In genomic region chr6:2959909-2960719, GRCh38 we compare ENCODE assay signal across 10 cellular contexts. TPM values are rescaled to one million over a fixed set of nuclear protein-coding genes. Genes with fewer than 3 reads are reported as not detected.
DNase-seq lines count a peak whose midpoint lies in the region; ATAC-seq and TF ChIP-seq lines count a peak whose summit lies in the region.
"Had no signal": no experiment of that assay in that cellular context is flagged by ENCODE, and none has a peak within 500 bp of the region (broad histone marks: within the 10 kb centered on the region; RNA-seq: fewer than 3 reads in every experiment).

No MANE protein-coding gene starts in this region.

- H3K36me3 ChIP-seq in SJSA1, result peaks cover 42% of the 10 kb centered on the region
- peaks cover 0 to 11% of the 10 kb centered on the region in 2 donors for H3K36me3 ChIP-seq in psoas muscle (ENCODE audit: insufficient read depth in 1 of 2, low read depth in 1 of 2)

- H3K9me3 Mint-ChIP-seq in activated naive CD8-positive, alpha-beta T cell treated with anti-CD3 and anti-CD28 coated beads, Interleukin-2, amount 50 U/mL, for 24 hours, result no peaks in the 10 kb centered on the region
- H3K9me3 Mint-ChIP-seq: nephron had no signal

- TF ChIP-seq CTCF in fibroblast of mammary gland (conservative IDR thresholded peaks at IDR 0.05; ENCODE audit: control insufficient read depth, insufficient read depth, low read depth, low read length) (no peak), psoas muscle (IDR thresholded peaks at IDR 0.05) (no peak)

- no peak overlapping the region for H3K27ac Mint-ChIP-seq in activated naive CD8-positive, alpha-beta T cell treated with anti-CD3 and anti-CD28 coated beads, Interleukin-2, amount 50 U/mL, for 24 hours
- H3K27ac Mint-ChIP-seq: nephron had no signal

- peaks cover 13% of the 10 kb centered on the region for H3K4me1 Mint-ChIP-seq in activated naive CD8-positive, alpha-beta T cell treated with anti-CD3 and anti-CD28 coated beads, Interleukin-2, amount 50 U/mL, for 24 hours

- H3K27ac ChIP-seq in SJSA1 (peak overlapping the region; percentile 20), psoas muscle (no peak overlapping the region)

- H3K9me3 ChIP-seq in SJSA1 (replicated peaks) (no peaks in the 10 kb centered on the region), psoas muscle (no peaks in the 10 kb centered on the region)

- H3K4me1 ChIP-seq in SJSA1 (replicated peaks) (peaks cover 40% of the 10 kb centered on the region), psoas muscle (peaks cover 52% of the 10 kb centered on the region)

- H3K27me3 ChIP-seq in SJSA1 (replicated peaks) (no peaks in the 10 kb centered on the region), psoas muscle (ENCODE audit: insufficient read depth in 3 of 3, low read length in 2 of 3) (no peaks in the 10 kb centered on the region)

- H3K27me3 Mint-ChIP-seq in activated naive CD8-positive, alpha-beta T cell treated with anti-CD3 and anti-CD28 coated beads, Interleukin-2, amount 50 U/mL, for 24 hours, result no peaks in the 10 kb centered on the region

- intact Hi-C loops in psoas muscle (cut with DNase I), result no loop called here

- 76 to 86% (median 80%) methylated on average over 12 of the region's 12 CpGs for WGBS in psoas muscle, 3 donors

- no peak overlapping the region for H3K4me3 Mint-ChIP-seq in activated naive CD8-positive, alpha-beta T cell treated with anti-CD3 and anti-CD28 coated beads, Interleukin-2, amount 50 U/mL, for 24 hours
- H3K4me3 Mint-ChIP-seq: nephron had no signal

- peak; percentile 20 to 36 (median 26) for ATAC-seq in psoas muscle
- no peak for ATAC-seq in HG03442 (IDR thresholded peaks at IDR 0.05; ENCODE audit: unreplicated experiment)
- ATAC-seq in activated naive CD8-positive, alpha-beta T cell treated with anti-CD3 and anti-CD28 coated beads, Interleukin-2, amount 50 U/mL, for 24 hours, result no peak
- no peak for ATAC-seq in HG02870 (IDR thresholded peaks at IDR 0.05; ENCODE audit: unreplicated experiment)

- DNase-seq in Daoy (ENCODE audit: low read depth) (peak; percentile 48), SJSA1 (ENCODE audit: low read depth in 1 of 2, low spot score in 2 of 2) (peak; percentile 70 to 80), fibroblast of mammary gland (ENCODE audit: low read depth) (peak; percentile 81), psoas muscle (no peak), NCI-H1105 (lab: John Stamatoyannopoulos, UW) (no peak)
- DNase-seq in activated naive CD8-positive, alpha-beta T cell treated with anti-CD3 and anti-CD28 coated beads, Interleukin-2, amount 50 U/mL, for 24 hours, result no peak
- DNase-seq: NCI-H2081 had no signal

- H3K4me3 ChIP-seq in SJSA1 (no peak overlapping the region), fibroblast of mammary gland (ENCODE audit: control insufficient read depth, low read depth, low read length) (no peak overlapping the region), psoas muscle (no peak overlapping the region)

- no peaks in the 10 kb centered on the region for H3K36me3 Mint-ChIP-seq in activated naive CD8-positive, alpha-beta T cell treated with anti-CD3 and anti-CD28 coated beads, Interleukin-2, amount 50 U/mL, for 24 hours (ENCODE audit: low read depth)

RNA-seq across cellular contexts. Expression of gene SERPINB6, which starts 11.3 kb away (rescaled TPM):
- total RNA-seq in Daoy (2014; rRNA removed; shearing (Covaris generic)), result 38.7 and 46.4 TPM in 2 replicates
- total RNA-seq in SJSA1 (2014; rRNA removed; shearing (Covaris generic)), result 130 and 144 TPM in 2 replicates
- 100 to 1,000 TPM in 3 of 4 donors, 10 to 100 TPM in 1; 92.3 to 205 (median 141) TPM for total RNA-seq in psoas muscle
- polyA plus RNA-seq in psoas muscle, result 100 to 1,000 TPM; 161 to 239 (median 174) TPM

RNA-seq across cellular contexts. Expression of gene NQO2, which starts 39.6 kb away (rescaled TPM):
- 8.5 and 17.5 TPM in 2 replicates for total RNA-seq in Daoy (2014; rRNA removed; shearing (Covaris generic))
- 44.9 and 47.1 TPM in 2 replicates for total RNA-seq in SJSA1 (2014; rRNA removed; shearing (Covaris generic))
- total RNA-seq in psoas muscle, result 100 to 1,000 TPM in 2 of 4 donors, 10 to 100 TPM in 2; 42.8 to 129 (median 101) TPM
- 100 to 1,000 TPM in 2 of 3 donors, 10 to 100 TPM in 1; 80.1 to 201 (median 159) TPM for polyA plus RNA-seq in psoas muscle

RNA-seq across cellular contexts. Expression of gene SERPINB9, which starts 57.0 kb away (rescaled TPM):
- total RNA-seq in Daoy (2014; rRNA removed; shearing (Covaris generic)), result 0.40 and 1.5 TPM in 2 replicates
- 5.0 and 6.8 TPM in 2 replicates for total RNA-seq in SJSA1 (2014; rRNA removed; shearing (Covaris generic))
- 1 to 10 TPM; 1.9 to 3.1 (median 2.2) TPM for total RNA-seq in psoas muscle
- polyA plus RNA-seq in psoas muscle, result 1 to 10 TPM in 2 of 3 donors, under 1 TPM in 1; 0.74 to 1.1 (median 1.0) TPM

Comparison
In these comparisons a context has a peak if more than half of its experiments do, and no peak if none do; other contexts are left out.
1. DNase-seq: peak in Daoy (single experiment), SJSA1 (2 of 2) and fibroblast of mammary gland (single experiment); none in psoas muscle (0 of 2), NCI-H1105 (single experiment) and activated naive CD8-positive, alpha-beta T cell treated with anti-CD3 and anti-CD28 coated beads, Interleukin-2, amount 50 U/mL, for 24 hours (single experiment).
2. ATAC-seq: peak in psoas muscle (4 of 4); none in HG03442 (single experiment), activated naive CD8-positive, alpha-beta T cell treated with anti-CD3 and anti-CD28 coated beads, Interleukin-2, amount 50 U/mL, for 24 hours (single experiment) and HG02870 (single experiment).